26 cellular contexts compared by ENCODE assay signal in the genomic region with DNA sequence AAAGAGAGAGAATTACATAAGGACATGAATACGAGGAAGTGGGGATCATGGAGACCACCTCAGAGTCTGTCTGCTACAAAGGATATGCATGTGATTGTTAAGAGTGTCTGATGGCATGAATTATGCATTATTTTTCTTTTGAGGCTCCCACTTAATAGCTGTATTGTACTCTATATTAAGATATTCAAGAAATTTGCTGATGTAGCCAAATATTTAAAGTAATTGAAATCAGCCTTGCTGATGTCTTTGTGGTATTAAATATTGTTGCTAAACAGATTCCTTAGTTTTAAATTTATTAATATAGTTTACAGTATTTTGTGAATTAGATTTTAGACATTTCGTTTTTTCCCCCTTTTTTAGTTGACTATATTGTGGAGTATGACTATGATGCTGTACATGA. TPM values are rescaled to one million over a fixed set of nuclear protein-coding genes. Genes with fewer than 3 reads are reported as not detected.
A peak's percentile ranks its signal among the peaks of the same experiment; 100 is the strongest.
DNase-seq lines count a peak whose midpoint lies in the region; ATAC-seq and TF ChIP-seq lines count a peak whose summit lies in the region.
"Had no signal": no experiment of that assay in that cellular context is flagged by ENCODE, and none has a peak within 500 bp of the region (broad histone marks: within the 10 kb centered on the region; RNA-seq: fewer than 3 reads in every experiment).

No MANE protein-coding gene starts in this region.

- no peaks in the 10 kb centered on the region for H3F3A ChIP-seq in GM23338 (replicated peaks; ENCODE audit: low read depth)

- H3K4me1 ChIP-seq in GM23338 (ENCODE audit: insufficient read depth) (peaks cover 42% of the 10 kb centered on the region), A673 (ENCODE audit: insufficient read depth, low read length, poor library complexity, severe bottlenecking) (no peaks in the 10 kb centered on the region)
- H3K4me1 ChIP-seq: BE2C had no signal

- H3K79me2 ChIP-seq in GM23338 (replicated peaks; ENCODE audit: insufficient read depth), result peaks cover 82% of the 10 kb centered on the region

- peak overlapping the region; percentile 65; the same call in 1 of the 2 replicates for H3K27ac Mint-ChIP-seq in GM23338
- peak overlapping the region; percentile 67; the same call in 1 of the 2 replicates for H3K27ac Mint-ChIP-seq in WTC11
- peak overlapping the region; percentile 24 to 78 (median 54) for H3K27ac Mint-ChIP-seq in naive thymus-derived CD8-positive, alpha-beta T cell

- H3K36me3 ChIP-seq in GM23338 (ENCODE audit: insufficient read depth) (peaks cover 4% of the 10 kb centered on the region; the same call in 1 of the 2 replicates), A673 (ENCODE audit: insufficient read depth, low read length, poor library complexity, severe bottlenecking) (no peaks in the 10 kb centered on the region)
- H3K36me3 ChIP-seq: BE2C, MG63 had no signal

- H3K27me3 ChIP-seq in GM23338 (ENCODE audit: insufficient read depth) (no peaks in the 10 kb centered on the region), A673 (replicated peaks; ENCODE audit: insufficient read depth, low read depth, low read length, poor library complexity) (no peaks in the 10 kb centered on the region)
- H3K27me3 ChIP-seq: BE2C, MG63 had no signal

- H3K4me2 ChIP-seq in GM23338, result no peak overlapping the region
- H3K4me2 ChIP-seq: SK-N-SH had no signal

- H4K20me1 ChIP-seq in GM23338 (replicated peaks; ENCODE audit: insufficient read depth), result peaks cover 23% of the 10 kb centered on the region

- peaks cover 22% of the 10 kb centered on the region for H3K9me3 Mint-ChIP-seq in GM23338
- peaks cover 9% of the 10 kb centered on the region for H3K9me3 Mint-ChIP-seq in WTC11
- H3K9me3 Mint-ChIP-seq in naive thymus-derived CD8-positive, alpha-beta T cell, result peaks cover 0 to 6% (median 0%) of the 10 kb centered on the region in 9 donors

- H3K4me3 ChIP-seq in GM23338 (no peak overlapping the region), A673 (ENCODE audit: low read depth, low read length, poor library complexity, severe bottlenecking) (no peak overlapping the region)
- H3K4me3 ChIP-seq: GM12878, MG63 had no signal

- POLR2A ChIA-PET in WTC11 (lab: Charles Lee), result interaction anchor here (0.7 to 1.0 kb wide), 2 partner anchors 25 to 911 kb away, joined by 3 read pairs; partner anchors contain the start of gene CD2AP
- POLR2A ChIA-PET in naive thymus-derived CD8-positive, alpha-beta T cell (lab: Charles Lee), result interaction anchor here (0.7 kb wide), 1 partner anchor 36 kb away, joined by 6 read pairs; no protein-coding TSS in a partner anchor
- POLR2A ChIA-PET in A673 (lab: Charles Lee; ENCODE audit: low non-redundant PET), result no interaction called here

- H3K4me1 Mint-ChIP-seq in GM23338, result peaks cover 39% of the 10 kb centered on the region
- H3K4me1 Mint-ChIP-seq in WTC11, result peaks cover 47% of the 10 kb centered on the region
- peaks cover 25 to 62% (median 55%) of the 10 kb centered on the region in 4 donors for H3K4me1 Mint-ChIP-seq in naive thymus-derived CD8-positive, alpha-beta T cell

- peaks cover 12% of the 10 kb centered on the region for H3K27me3 Mint-ChIP-seq in GM23338 (ENCODE audit: insufficient read depth, low read depth, poor library complexity)
- no peaks in the 10 kb centered on the region for H3K27me3 Mint-ChIP-seq in WTC11 (ENCODE audit: low read depth)
- no peaks in the 10 kb centered on the region for H3K27me3 Mint-ChIP-seq in naive thymus-derived CD8-positive, alpha-beta T cell

- no peak overlapping the region; the same call in 2 of the 3 replicates for H3K4me3 Mint-ChIP-seq in GM23338
- no peak overlapping the region for H3K4me3 Mint-ChIP-seq in WTC11
- H3K4me3 Mint-ChIP-seq in naive thymus-derived CD8-positive, alpha-beta T cell, result peak overlapping the region in 1 of 10 donors; percentile 12

- no peak for TF ChIP-seq CTCF in GM23338 (conservative IDR thresholded peaks at IDR 0.05; ENCODE audit: low read depth in 2 of 2)
- no peak for TF ChIP-seq CTCF in WTC11 (IDR thresholded peaks at IDR 0.05)
- no peak for TF ChIP-seq CTCF in A673 (conservative IDR thresholded peaks at IDR 0.05; ENCODE audit: low read depth, low read length)

- no TSS peak for BruUV-seq in A673 (replicated peaks; lab: Mats Ljungman, UMichigan)

- CTCF ChIA-PET in WTC11 (lab: Charles Lee), result no interaction called here
- CTCF ChIA-PET in A673 (lab: Charles Lee), result no interaction called here

- ATAC-seq in GM23338, result no peak
- no peak for ATAC-seq in WTC11
- no peak for ATAC-seq in naive thymus-derived CD8-positive, alpha-beta T cell
- ATAC-seq in GM21390 (IDR thresholded peaks at IDR 0.05; ENCODE audit: unreplicated experiment), result no peak
- ATAC-seq in GM21423 (IDR thresholded peaks at IDR 0.05; ENCODE audit: unreplicated experiment), result no peak
- ATAC-seq: HCT116 had no signal

- H3K36me3 Mint-ChIP-seq in GM23338 (ENCODE audit: low read depth) (peaks cover 39% of the 10 kb centered on the region), WTC11 (peaks cover 33% of the 10 kb centered on the region)
- H3K36me3 Mint-ChIP-seq in naive thymus-derived CD8-positive, alpha-beta T cell, result peaks cover 8 to 25% (median 23%) of the 10 kb centered on the region in 3 donors

- H3K9me2 ChIP-seq in GM23338 (ENCODE audit: insufficient read depth), result no peaks in the 10 kb centered on the region; the same call in 1 of the 2 replicates
- H3K9me2 ChIP-seq: SK-N-SH had no signal

- H2AFZ ChIP-seq in GM23338, result no peak overlapping the region

- intact Hi-C loops in A673 (cut with micrococcal nuclease; ENCODE audit: unreplicated experiment), result no loop called here

- no peaks in the 10 kb centered on the region for H3K9me3 ChIP-seq in A673 (ENCODE audit: low read depth, low read length, poor library complexity, severe bottlenecking)
- H3K9me3 ChIP-seq: BE2C, MG63, SK-N-SH had no signal

- DNase-seq in GM23338 (ENCODE audit: low spot score) (no peak), WTC11 (ENCODE audit: low spot score) (no peak), NCI-H345 treated with DMSO at 0.1 percent for 48 hours (lab: John Stamatoyannopoulos, UW; ENCODE audit: unreplicated experiment) (no peak), A673 (ENCODE audit: low spot score) (no peak)
- DNase-seq in naive thymus-derived CD8-positive, alpha-beta T cell, result no peak
- DNase-seq: ACHN, BE2C, DMS79, EL, GDM1, KG1, MG63, NCI-H1105 treated with DMSO at 0.1 percent for 48 hours, NCI-H146, NCI-H1930, NCI-H2107, NCI-H446, NCI-H524 treated with DMSO at 0.1 percent for 48 hours, NCI-H774, SIG-M5, SK-N-SH, SW 1271 had no signal

- H3K27ac ChIP-seq in GM23338 (ENCODE audit: low read depth) (no peak overlapping the region), A673 (ENCODE audit: low read depth, low read length, poor library complexity, severe bottlenecking) (no peak overlapping the region)

TF ChIP-seq in GM23338, 12 proteins besides CTCF, POLR2A, EP300 and RAD21 (continues in another document):
- no peak for TF ChIP-seq JUNB (IDR thresholded peaks at IDR 0.05; ENCODE audit: unreplicated experiment)

TF ChIP-seq in WTC11, 78 proteins besides CTCF, POLR2A, EP300 and RAD21 (continues in another document):
- no peak for TF ChIP-seq ZNF138 (CRISPR knock-in tag; conservative IDR thresholded peaks at IDR 0.05)
- TF ChIP-seq ZNF281 (CRISPR knock-in tag; IDR thresholded peaks at IDR 0.05), result no peak
- TF ChIP-seq USF2 (CRISPR knock-in tag; IDR thresholded peaks at IDR 0.05), result no peak
- TF ChIP-seq ESRRA (CRISPR knock-in tag; IDR thresholded peaks at IDR 0.05; ENCODE audit: borderline replicate concordance), result no peak
- no peak for TF ChIP-seq E2F4 (CRISPR knock-in tag; IDR thresholded peaks at IDR 0.05; ENCODE audit: borderline replicate concordance, low read depth)
- no peak for TF ChIP-seq RELA (CRISPR knock-in tag; IDR thresholded peaks at IDR 0.05; ENCODE audit: borderline replicate concordance)
- no peak for TF ChIP-seq KAT7 (CRISPR knock-in tag; IDR thresholded peaks at IDR 0.05; ENCODE audit: borderline replicate concordance)

RNA-seq across cellular contexts. Expression of gene CD2AP, which starts 25.3 kb away (rescaled TPM):
- 81.7 and 93.2 TPM in 2 replicates for total RNA-seq in GM23338 (2014; rRNA removed; shearing (Covaris generic))
- polyA plus RNA-seq in GM23338 (2016; fragmentation: Nextera tagmentation; extraction: Ambion mirVana), result 29.9 and 38.0 TPM in 2 replicates
- total RNA-seq in WTC11 (2021), result 62.3 to 77.0 TPM (median 62.3 TPM) in 3 replicates
- total RNA-seq in naive thymus-derived CD8-positive, alpha-beta T cell, result 10 to 100 TPM; 30.7 to 32.2 TPM
- 1 to 10 TPM; 7.3 to 7.9 (median 7.7) TPM for polyA plus RNA-seq in naive thymus-derived CD8-positive, alpha-beta T cell
- total RNA-seq in A673 (2021), result 20.6 and 23.7 TPM in 2 replicates
